9 cellular contexts compared by ENCODE assay signal in genomic region chr10:3948843-3949242, GRCh38.
DNase-seq lines count a peak whose midpoint lies in the region; ATAC-seq, FAIRE-seq and TF ChIP-seq lines count a peak whose summit lies in the region.
"Had no signal": no experiment of that assay in that cellular context is flagged by ENCODE, and none has a peak within 500 bp of the region (broad histone marks: within the 10 kb centered on the region; RNA-seq: fewer than 3 reads in every experiment).

No MANE protein-coding gene starts in this region.

- H3K27ac ChIP-seq in body of pancreas, result no peak overlapping the region
- H3K27ac ChIP-seq: SK-N-MC had no signal

- DNase-seq in GM12892 (ENCODE audit: insufficient read length), result no peak
- peak in 4 of 5 experiments; percentile 51 to 98 (median 72) for DNase-seq in T-helper 2 cell
- DNase-seq in body of pancreas, result peak; percentile 27 to 73 (median 56)
- DNase-seq in stimulated activated CD4-positive, alpha-beta T cell treated with anti-CD3 and anti-CD28 coated beads, Interleukin-15, amount 100 ng/mL, for 24 hours, result peak; percentile 77
- DNase-seq in GM20000 (ENCODE audit: low spot score), result no peak
- DNase-seq in NCI-H1930 (lab: John Stamatoyannopoulos, UW), result no peak
- no peak for DNase-seq in inferior parietal cortex (ENCODE audit: extremely low spot score)
- no peak for DNase-seq in NCI-H2171 treated with DMSO at 0.1 percent for 48 hours (lab: John Stamatoyannopoulos, UW)

- no peak for TF ChIP-seq CTCF in body of pancreas (IDR thresholded peaks at IDR 0.05)
- TF ChIP-seq CTCF in GM20000 (IDR thresholded peaks at IDR 0.05; ENCODE audit: extremely low read depth, missing control alignments), result no peak

- TF ChIP-seq POLR2A in GM12892 (IDR thresholded peaks at IDR 0.05; ENCODE audit: low read depth, low read length) (no peak), body of pancreas (IDR thresholded peaks at IDR 0.05) (no peak)

- 52 to 66% methylated on average over 9 of the region's 9 CpGs for WGBS in body of pancreas, 2 donors

- peak; percentile 40 for FAIRE-seq in GM12892 (lab: Jason Lieb, UNC)

- no peak for ATAC-seq in body of pancreas

- H3K27me3 ChIP-seq in body of pancreas, result no peaks in the 10 kb centered on the region

- no peaks in the 10 kb centered on the region for H3K36me3 ChIP-seq in body of pancreas (replicated peaks in 1 of 2; ENCODE audit: insufficient read depth in 1 of 2, low read depth in 2 of 2)

- intact Hi-C loops in body of pancreas (cut with DNase I), result no loop called here

- H3K9me3 ChIP-seq in body of pancreas, result no peaks in the 10 kb centered on the region

- H3K4me1 ChIP-seq in body of pancreas, result peaks cover 7% of the 10 kb centered on the region

- H3K4me3 ChIP-seq in body of pancreas, result no peak overlapping the region
- H3K4me3 ChIP-seq: SK-N-MC had no signal

Comparison
In these comparisons a context has a peak if more than half of its experiments do, and no peak if none do; other contexts are left out.
1. DNase-seq: peak in T-helper 2 cell (4 of 5), body of pancreas (4 of 4) and stimulated activated CD4-positive, alpha-beta T cell treated with anti-CD3 and anti-CD28 coated beads, Interleukin-15, amount 100 ng/mL, for 24 hours (single experiment); none in GM12892 (single experiment), GM20000 (single experiment), NCI-H1930 (0 of 2), inferior parietal cortex (single experiment) and NCI-H2171 treated with DMSO at 0.1 percent for 48 hours (single experiment).